ENCODE assay signal across 25 cellular contexts in the genomic region with DNA sequence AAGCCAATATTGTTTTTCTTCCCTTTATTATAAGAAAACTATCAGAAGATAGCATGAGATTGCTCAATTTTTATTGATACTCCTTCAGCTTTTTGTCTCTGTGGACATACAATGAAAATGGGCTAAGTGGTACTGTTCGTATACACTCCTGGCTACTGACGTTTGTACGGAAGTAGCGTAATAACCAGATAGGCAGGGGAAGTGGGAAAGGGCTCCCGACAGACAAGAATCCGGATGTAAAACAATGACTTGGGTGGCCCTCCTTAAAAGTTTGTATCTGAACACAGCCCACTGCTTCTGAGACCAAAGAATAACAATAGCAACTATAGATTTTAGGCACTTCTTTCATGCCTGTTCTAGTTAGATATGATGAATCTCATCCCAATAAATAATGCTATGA.
"Had no signal": no experiment of that assay in that cellular context is flagged by ENCODE, and none has a peak within 500 bp of the region (broad histone marks: within the 10 kb centered on the region; RNA-seq: fewer than 3 reads in every experiment).

No MANE protein-coding gene starts in this region.

- H3K9me3 ChIP-seq: colonic mucosa had no signal

- DNase-seq: colonic mucosa; cortex of kidney; dorsolateral prefrontal cortex; effector CD4-positive, alpha-beta T cell; effector CD8-positive, alpha-beta T cell; effector memory CD4-positive, alpha-beta T cell; effector memory CD8-positive, alpha-beta T cell; endodermal cell; erythroblast; esophagus squamous epithelium; foreskin fibroblast; foreskin keratinocyte; foreskin melanocyte; gastrocnemius medialis; glutamatergic neuron; head of caudate nucleus; heart left ventricle; heart right ventricle had no signal

- H3K27ac ChIP-seq: colonic mucosa, coronary artery, dorsolateral prefrontal cortex, epithelial cell of prostate, esophagus muscularis mucosa, esophagus squamous epithelium, foreskin keratinocyte, gastrocnemius medialis, gastroesophageal sphincter, heart left ventricle, heart right ventricle had no signal

- FAIRE-seq: colon, endometrium, frontal cortex had no signal

- H3K36me3 ChIP-seq: colonic mucosa, heart left ventricle had no signal

- H3K4me1 ChIP-seq: colonic mucosa, esophagus squamous epithelium, foreskin keratinocyte, gastrocnemius medialis had no signal

- H3K4me3 ChIP-seq: colonic mucosa, coronary artery, dorsolateral prefrontal cortex, esophagus muscularis mucosa, esophagus squamous epithelium, gastrocnemius medialis, gastroesophageal sphincter, heart left ventricle, heart right ventricle had no signal

- H3K27me3 ChIP-seq: colonic mucosa, dorsolateral prefrontal cortex, esophagus muscularis mucosa, esophagus squamous epithelium, foreskin keratinocyte, gastrocnemius medialis, gastroesophageal sphincter, heart left ventricle, heart right ventricle had no signal
